16 cellular contexts compared by ENCODE assay signal in the genomic region with DNA sequence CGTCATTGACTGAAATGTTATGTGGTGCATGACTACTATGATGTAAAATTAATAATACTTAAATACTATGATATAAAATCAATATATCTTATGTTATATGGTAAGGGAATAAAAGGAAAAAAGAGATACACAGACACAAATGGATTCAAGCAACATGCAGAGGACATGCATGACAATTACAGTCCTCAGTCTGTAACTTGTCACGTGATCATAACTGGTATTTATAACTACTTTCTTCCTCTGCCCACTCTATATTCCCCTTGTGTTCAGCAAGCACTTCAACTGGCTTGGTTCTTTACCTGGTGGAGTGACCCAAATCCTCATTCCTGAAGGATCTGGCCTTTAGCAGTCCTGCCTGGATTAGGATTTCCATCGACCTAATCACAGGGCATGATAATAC.
A peak's percentile ranks its signal among the peaks of the same experiment; 100 is the strongest.
DNase-seq lines count a peak whose midpoint lies in the region; ATAC-seq and TF ChIP-seq lines count a peak whose summit lies in the region.
"Had no signal": no experiment of that assay in that cellular context is flagged by ENCODE, and none has a peak within 500 bp of the region (broad histone marks: within the 10 kb centered on the region; RNA-seq: fewer than 3 reads in every experiment).

No MANE protein-coding gene starts in this region.

- H3K27ac Mint-ChIP-seq in type B pancreatic cell, result peak overlapping the region; percentile 76
- H3K27ac Mint-ChIP-seq: CD14-positive monocyte; CD8-positive, alpha-beta T cell; GM23338; IgD-negative memory B cell had no signal

- no peak overlapping the region for H2AFZ ChIP-seq in GM23248
- H2AFZ ChIP-seq: GM23338 had no signal

- H3K36me3 ChIP-seq in GM23248 (ENCODE audit: low read depth) (no peaks in the 10 kb centered on the region), RWPE2 (ENCODE audit: low read depth) (no peaks in the 10 kb centered on the region), esophagus squamous epithelium (no peaks in the 10 kb centered on the region)

- H3K4me2 ChIP-seq in GM23248 (ENCODE audit: unreplicated experiment), result no peak overlapping the region
- H3K4me2 ChIP-seq: GM23338 had no signal

- TF ChIP-seq CTCF in RWPE2 (IDR thresholded peaks at IDR 0.05; ENCODE audit: poor library complexity, severe bottlenecking) (no peak), esophagus squamous epithelium (IDR thresholded peaks at IDR 0.05) (no peak), type B pancreatic cell (conservative IDR thresholded peaks at IDR 0.05) (no peak)

- no peak for TF ChIP-seq POLR2A in esophagus squamous epithelium (IDR thresholded peaks at IDR 0.05)

- H3K4me1 Mint-ChIP-seq in type B pancreatic cell (ENCODE audit: unreplicated experiment), result peaks cover 15% of the 10 kb centered on the region
- H3K4me1 Mint-ChIP-seq: CD14-positive monocyte had no signal

- no peaks in the 10 kb centered on the region for H3K27me3 Mint-ChIP-seq in type B pancreatic cell

- H3K4me3 ChIP-seq in GM23248 (no peak overlapping the region), RWPE2 (ENCODE audit: severe bottlenecking) (no peak overlapping the region), esophagus squamous epithelium (peak overlapping the region in 2 of 4 donors; percentile 2 to 32)
- H3K4me3 ChIP-seq: GM23338 had no signal

- H3K4me3 Mint-ChIP-seq in type B pancreatic cell, result no peak overlapping the region
- H3K4me3 Mint-ChIP-seq: CD14-positive monocyte; CD8-positive, alpha-beta T cell; GM23338; IgD-negative memory B cell had no signal

- no peaks in the 10 kb centered on the region for H4K20me1 ChIP-seq in GM23248 (ENCODE audit: insufficient read depth)

- peaks cover 16% of the 10 kb centered on the region for H3K9me3 Mint-ChIP-seq in type B pancreatic cell

- H3K4me1 ChIP-seq in GM23248 (ENCODE audit: insufficient read depth) (peaks cover 25% of the 10 kb centered on the region), RWPE2 (ENCODE audit: insufficient read depth, poor library complexity, severe bottlenecking) (peaks cover 21% of the 10 kb centered on the region), esophagus squamous epithelium (peaks cover 0 to 51% (median 3%) of the 10 kb centered on the region in 3 donors)

- H3K27ac ChIP-seq in GM23248 (peak overlapping the region; percentile 15; the same call in 1 of the 2 replicates), RWPE2 (ENCODE audit: poor library complexity, severe bottlenecking) (peak overlapping the region; percentile 43), esophagus squamous epithelium (peak overlapping the region; percentile 52 to 75 (median 64))

- intact Hi-C loops in esophagus squamous epithelium (cut with DNase I), result no loop called here

- H3K27me3 ChIP-seq in GM23248 (replicated peaks; ENCODE audit: insufficient read depth) (no peaks in the 10 kb centered on the region), RWPE2 (ENCODE audit: insufficient read depth, poor library complexity, severe bottlenecking) (no peaks in the 10 kb centered on the region), esophagus squamous epithelium (no peaks in the 10 kb centered on the region)

- DNase-seq in GM23248 (no peak), RWPE2 (ENCODE audit: low spot score) (no peak), esophagus squamous epithelium (lab: John Stamatoyannopoulos, UW) (no peak), type B pancreatic cell (ENCODE audit: extremely low spot score, unreplicated experiment) (no peak), HK-2 (ENCODE audit: unreplicated experiment) (no peak), DMS53 (lab: John Stamatoyannopoulos, UW) (no peak), germinal center (ENCODE audit: low spot score) (no peak)
- DNase-seq: CD8-positive, alpha-beta T cell; COR-L47; DMS153; DND-41; GDM1; H7 had no signal

- WGBS in GM23248 (ENCODE audit: low coverage in 1 of 2, low lambda C conversion rate in 2 of 2, missing lambda C conversion rate in 2 of 2), 2 experiments, result 65 to 75% methylated on average over 3 of the region's 3 CpGs
- WGBS in esophagus squamous epithelium, 2 donors, result 70 to 79% methylated on average over 3 of the region's 3 CpGs

- H3K9me2 ChIP-seq in GM23248 (ENCODE audit: insufficient read depth), result no peaks in the 10 kb centered on the region

- H3K9ac ChIP-seq in GM23248, result no peak overlapping the region

- in situ Hi-C loops in GM23248 (cut with MboI), result no loop called here

- no peaks in the 10 kb centered on the region for H3K9me3 ChIP-seq in GM23248 (ENCODE audit: low read depth)
- H3K9me3 ChIP-seq in RWPE2 (ENCODE audit: severe bottlenecking), result no peaks in the 10 kb centered on the region
- no peaks in the 10 kb centered on the region for H3K9me3 ChIP-seq in esophagus squamous epithelium

- H3K79me2 ChIP-seq in GM23248 (ENCODE audit: insufficient read depth), result no peaks in the 10 kb centered on the region

- H3K36me3 Mint-ChIP-seq in type B pancreatic cell, result no peaks in the 10 kb centered on the region
- H3K36me3 Mint-ChIP-seq: CD14-positive monocyte; CD8-positive, alpha-beta T cell had no signal

- peaks cover 15% of the 10 kb centered on the region for H3F3A ChIP-seq in GM23248 (ENCODE audit: insufficient read depth)

- ATAC-seq in RWPE2 (ENCODE audit: low read depth), result no peak
- ATAC-seq: CD8-positive, alpha-beta T cell; GM23338 had no signal
